18 cellular contexts compared by ENCODE assay signal in the genomic region with DNA sequence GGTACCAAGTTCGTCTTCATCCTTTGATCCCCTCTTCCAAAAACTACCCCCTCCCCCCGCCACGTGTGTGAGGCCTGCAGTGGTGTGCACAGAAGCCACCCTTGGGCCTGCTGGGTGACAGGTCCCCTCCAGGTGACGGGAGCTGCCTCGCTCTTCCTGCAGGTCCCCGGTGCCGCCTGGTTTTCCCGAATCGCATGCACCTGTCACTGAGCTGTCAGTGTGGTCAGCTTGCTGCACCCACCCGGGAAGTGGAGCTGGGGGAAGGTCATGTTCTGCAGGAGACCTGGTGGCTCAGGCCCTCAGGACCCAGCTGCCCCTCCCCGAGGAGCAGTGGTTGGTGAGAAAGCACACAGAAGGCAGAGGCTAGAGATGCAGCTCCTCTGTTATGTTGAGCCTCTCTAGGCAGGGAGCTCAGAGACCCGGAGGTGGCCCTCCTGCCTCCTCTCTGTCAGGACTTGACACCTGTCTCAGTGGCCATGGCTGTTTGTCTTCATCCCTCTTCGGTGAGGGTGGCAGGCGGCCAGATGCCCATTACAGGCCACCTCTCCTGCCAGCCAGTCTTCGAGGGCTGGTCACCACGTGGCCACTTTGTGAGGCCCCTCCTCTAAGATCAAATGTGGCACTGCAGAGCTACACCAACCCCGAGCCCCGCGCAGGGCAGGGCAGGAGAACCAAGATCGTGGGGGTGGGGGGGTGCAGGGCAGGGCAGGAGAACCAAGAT.
DNase-seq lines count a peak whose midpoint lies in the region; ATAC-seq and TF ChIP-seq lines count a peak whose summit lies in the region.
"Had no signal": no experiment of that assay in that cellular context is flagged by ENCODE, and none has a peak within 500 bp of the region (broad histone marks: within the 10 kb centered on the region; RNA-seq: fewer than 3 reads in every experiment).

No MANE protein-coding gene starts in this region.

- H3K9me3 ChIP-seq in BLaER1 = no peaks in the 10 kb centered on the region
- H3K9me3 ChIP-seq in CD8-positive, alpha-beta memory T cell (ENCODE audit: low read length) = no peaks in the 10 kb centered on the region
- H3K9me3 ChIP-seq in hepatocyte (ENCODE audit: low read depth) = no peaks in the 10 kb centered on the region
- H3K9me3 ChIP-seq: lower lobe of right lung, neutrophil, right atrium auricular region, vagina had no signal

- CTCF ChIA-PET in CD8-positive, alpha-beta memory T cell (lab: Charles Lee) = interaction anchor here (1.2 kb wide), 1 partner anchor 60 kb away, joined by 3 read pairs; no protein-coding TSS in a partner anchor
- CTCF ChIA-PET in activated CD8-positive, alpha-beta T cell treated with anti-CD3 and anti-CD28 coated beads, Interleukin-2, amount 10 ng/mL, durations not matched to agents 7 days and 5 days (lab: Charles Lee) = interaction anchor here (0.8 to 3.3 kb wide), 4 partner anchors 12 to 94 kb away, joined by 3 to 19 read pairs (median 4); a partner anchor contains a TSS

- H3K27ac Mint-ChIP-seq in CD8-positive, alpha-beta memory T cell = peak overlapping the region; percentile 19 to 97 (median 68)
- peak overlapping the region; percentile 77 for H3K27ac Mint-ChIP-seq in activated CD8-positive, alpha-beta T cell treated with anti-CD3 and anti-CD28 coated beads, Interleukin-2, amount 10 ng/mL, durations not matched to agents 7 days and 5 days
- H3K27ac Mint-ChIP-seq in memory B cell = peak overlapping the region; percentile 84

- H4K20me1 ChIP-seq in BLaER1 (peaks cover 100% of the 10 kb centered on the region), hepatocyte (ENCODE audit: insufficient read depth, poor library complexity, severe bottlenecking) (peaks cover 81% of the 10 kb centered on the region)

- ATAC-seq in activated CD8-positive, alpha-beta T cell treated with anti-CD3 and anti-CD28 coated beads, Interleukin-2, amount 10 ng/mL, durations not matched to agents 7 days and 5 days = no peak
- ATAC-seq in memory B cell (ENCODE audit: low read depth) (no peak), HG03565 (IDR thresholded peaks at IDR 0.05; ENCODE audit: unreplicated experiment) (no peak), HG03520 (IDR thresholded peaks at IDR 0.05; ENCODE audit: unreplicated experiment) (no peak)
- ATAC-seq: Right ventricle myocardium inferior had no signal

- WGBS in hepatocyte (ENCODE audit: low lambda C conversion rate, missing lambda C conversion rate) = 94% methylated on average over 19 of the region's 20 CpGs

- H3K4me2 ChIP-seq in BLaER1 = peak overlapping the region; percentile 26; the same call in 1 of the 2 replicates
- H3K4me2 ChIP-seq in hepatocyte = no peak overlapping the region

- H3K27ac ChIP-seq in BLaER1 = no peak overlapping the region
- H3K27ac ChIP-seq in CD8-positive, alpha-beta memory T cell (ENCODE audit: low read depth, low read length) = no peak overlapping the region
- no peak overlapping the region for H3K27ac ChIP-seq in hepatocyte
- H3K27ac ChIP-seq: brain microvascular endothelial cell, neutrophil had no signal

- H3K36me3 ChIP-seq in BLaER1 (no peaks in the 10 kb centered on the region), hepatocyte (replicated peaks; ENCODE audit: insufficient read depth, low read depth) (no peaks in the 10 kb centered on the region)
- no peaks in the 10 kb centered on the region for H3K36me3 ChIP-seq in CD8-positive, alpha-beta memory T cell (ENCODE audit: insufficient read depth, low read length)
- H3K36me3 ChIP-seq: brain microvascular endothelial cell, lower lobe of right lung, neutrophil, right atrium auricular region, vagina had no signal

- H3K36me3 Mint-ChIP-seq in CD8-positive, alpha-beta memory T cell = peaks cover 0 to 4% (median 0%) of the 10 kb centered on the region in 3 donors
- peaks cover 23% of the 10 kb centered on the region for H3K36me3 Mint-ChIP-seq in activated CD8-positive, alpha-beta T cell treated with anti-CD3 and anti-CD28 coated beads, Interleukin-2, amount 10 ng/mL, durations not matched to agents 7 days and 5 days (ENCODE audit: low read depth)
- H3K36me3 Mint-ChIP-seq in memory B cell = peaks cover 3% of the 10 kb centered on the region

- peaks cover 99% of the 10 kb centered on the region for H3K79me2 ChIP-seq in hepatocyte

- no peak overlapping the region for H3K9ac ChIP-seq in BLaER1

- H3K4me3 ChIP-seq in BLaER1 (no peak overlapping the region), hepatocyte (no peak overlapping the region)
- no peak overlapping the region for H3K4me3 ChIP-seq in CD8-positive, alpha-beta memory T cell (ENCODE audit: low read length)
- H3K4me3 ChIP-seq: lower lobe of right lung, right atrium auricular region, vagina had no signal

- peaks cover 57 to 86% (median 64%) of the 10 kb centered on the region in 3 donors for H3K4me1 Mint-ChIP-seq in CD8-positive, alpha-beta memory T cell
- peaks cover 60% of the 10 kb centered on the region for H3K4me1 Mint-ChIP-seq in activated CD8-positive, alpha-beta T cell treated with anti-CD3 and anti-CD28 coated beads, Interleukin-2, amount 10 ng/mL, durations not matched to agents 7 days and 5 days (ENCODE audit: low read depth)
- peaks cover 32% of the 10 kb centered on the region for H3K4me1 Mint-ChIP-seq in memory B cell

- no peak overlapping the region for H2AFZ ChIP-seq in hepatocyte

- H3K27me3 ChIP-seq in BLaER1 = peaks cover 38% of the 10 kb centered on the region
- no peaks in the 10 kb centered on the region for H3K27me3 ChIP-seq in CD8-positive, alpha-beta memory T cell (ENCODE audit: insufficient read depth, low read length, poor library complexity, severe bottlenecking)
- no peaks in the 10 kb centered on the region for H3K27me3 ChIP-seq in hepatocyte
- H3K27me3 ChIP-seq: brain microvascular endothelial cell, right atrium auricular region, vagina had no signal

- H3K4me3 Mint-ChIP-seq in CD8-positive, alpha-beta memory T cell = peak overlapping the region in 4 of 7 donors; percentile 29 to 68 (median 48)
- H3K4me3 Mint-ChIP-seq in activated CD8-positive, alpha-beta T cell treated with anti-CD3 and anti-CD28 coated beads, Interleukin-2, amount 10 ng/mL, durations not matched to agents 7 days and 5 days = no peak overlapping the region
- H3K4me3 Mint-ChIP-seq in memory B cell = peak overlapping the region; percentile 53

- no peaks in the 10 kb centered on the region for H3K27me3 Mint-ChIP-seq in CD8-positive, alpha-beta memory T cell
- no peaks in the 10 kb centered on the region for H3K27me3 Mint-ChIP-seq in activated CD8-positive, alpha-beta T cell treated with anti-CD3 and anti-CD28 coated beads, Interleukin-2, amount 10 ng/mL, durations not matched to agents 7 days and 5 days (ENCODE audit: low read depth)
- H3K27me3 Mint-ChIP-seq in memory B cell = no peaks in the 10 kb centered on the region

- H3K4me1 ChIP-seq in BLaER1 = peaks cover 62% of the 10 kb centered on the region
- H3K4me1 ChIP-seq in CD8-positive, alpha-beta memory T cell (ENCODE audit: insufficient read depth, low read length) = peaks cover 67% of the 10 kb centered on the region
- no peaks in the 10 kb centered on the region for H3K4me1 ChIP-seq in hepatocyte (ENCODE audit: insufficient read depth)

- no peak for TF ChIP-seq CTCF in hepatocyte (IDR thresholded peaks at IDR 0.05; ENCODE audit: poor library complexity)

- no peak for DNase-seq in CD8-positive, alpha-beta memory T cell
- no peak for DNase-seq in activated CD8-positive, alpha-beta T cell treated with anti-CD3 and anti-CD28 coated beads, Interleukin-2, amount 10 ng/mL, durations not matched to agents 7 days and 5 days
- no peak for DNase-seq in memory B cell (ENCODE audit: low spot score in 2 of 2)
- no peak for DNase-seq in hepatocyte (ENCODE audit: low spot score)
- DNase-seq: activated CD4-positive, CD25-positive, alpha-beta regulatory T cell treated with anti-CD3 and anti-CD28 coated beads, Interleukin-2, amount 50 U/mL, for 72 hours; activated effector memory CD4-positive, alpha-beta T cell treated with Interleukin-2 at 50 U/mL for 16 hours; brain microvascular endothelial cell; GOT3; lower lobe of right lung; stimulated activated CD4-positive, alpha-beta T cell treated with anti-CD3 and anti-CD28 coated beads, Interleukin-2, amount 100 ng/mL, for 24 hours had no signal

- no peaks in the 10 kb centered on the region for H3K9me3 Mint-ChIP-seq in CD8-positive, alpha-beta memory T cell
- no peaks in the 10 kb centered on the region for H3K9me3 Mint-ChIP-seq in activated CD8-positive, alpha-beta T cell treated with anti-CD3 and anti-CD28 coated beads, Interleukin-2, amount 10 ng/mL, durations not matched to agents 7 days and 5 days (ENCODE audit: insufficient read depth)
- no peaks in the 10 kb centered on the region for H3K9me3 Mint-ChIP-seq in memory B cell
- H3K9me3 Mint-ChIP-seq: T-helper 1 cell treated with Interleukin-12 subunit alpha and Interleukin-12 subunit beta and Interleukin-4 antibody, amounts not matched to agents 30 μg/mL and 1 μg/mL, for 36 hours had no signal

- H3K9me2 ChIP-seq in hepatocyte (replicated peaks; ENCODE audit: insufficient read depth) = no peaks in the 10 kb centered on the region

- POLR2A ChIA-PET in CD8-positive, alpha-beta memory T cell (lab: Charles Lee) = interaction anchor here (1.2 kb wide), 1 partner anchor 33 kb away, joined by 3 read pairs; no protein-coding TSS in a partner anchor
- POLR2A ChIA-PET in activated CD8-positive, alpha-beta T cell treated with anti-CD3 and anti-CD28 coated beads, Interleukin-2, amount 10 ng/mL, durations not matched to agents 7 days and 5 days (lab: Charles Lee) = interaction anchor here (1.0 to 4.4 kb wide), 2 partner anchors 11 to 59 kb away, joined by 4 to 45 read pairs; no protein-coding TSS in a partner anchor
